Comparison of ENCODE assay signal across 23 cellular contexts in genomic region chr3:179717219-179717618, GRCh38.
DNase-seq lines count a peak whose midpoint lies in the region; ATAC-seq and TF ChIP-seq lines count a peak whose summit lies in the region.
"Had no signal": no experiment of that assay in that cellular context is flagged by ENCODE, and none has a peak within 500 bp of the region (broad histone marks: within the 10 kb centered on the region; RNA-seq: fewer than 3 reads in every experiment).

No MANE protein-coding gene starts in this region.

- no peak for DNase-seq in left ventricle myocardium inferior
- DNase-seq in cardiac septum (ENCODE audit: low spot score): no peak
- no peak for DNase-seq in SJSA1 (ENCODE audit: low read depth in 1 of 2, low spot score in 2 of 2)
- peak; percentile 49 for DNase-seq in kidney glomerular epithelial cell (lab: John Stamatoyannopoulos, UW)
- no peak for DNase-seq in tibial artery
- no peak for DNase-seq in LoVo (ENCODE audit: low spot score)
- no peak for DNase-seq in AG08396 (ENCODE audit: low spot score)
- DNase-seq: activated T-cell treated with anti-CD3 and anti-CD28 coated beads, Interleukin-2, amount 50 U/mL, for 24 hours; BE2C; body of pancreas; Caco-2; effector CD8-positive, alpha-beta T cell; erythroblast; kidney; NCI-H1092 treated with DMSO at 0.1 percent for 48 hours; NCI-H187 treated with DMSO at 0.1 percent for 48 hours; NCI-H526 treated with DMSO at 0.1 percent for 48 hours; substantia nigra; T-helper 17 cell had no signal

- no peak for ATAC-seq in GM18868 (IDR thresholded peaks at IDR 0.05; ENCODE audit: unreplicated experiment)
- ATAC-seq: body of pancreas, GM12878, HepG2, T-helper 17 cell had no signal

- H3K27me3 ChIP-seq in left ventricle myocardium inferior (ENCODE audit: low read depth) (no peaks in the 10 kb centered on the region), SJSA1 (replicated peaks) (no peaks in the 10 kb centered on the region), tibial artery (no peaks in the 10 kb centered on the region)
- H3K27me3 ChIP-seq: BE2C, body of pancreas had no signal

- H3K4me1 ChIP-seq in left ventricle myocardium inferior (peaks cover 31% of the 10 kb centered on the region), SJSA1 (replicated peaks) (peaks cover 49% of the 10 kb centered on the region), tibial artery (peaks cover 0 to 38% (median 3%) of the 10 kb centered on the region in 4 donors)
- H3K4me1 ChIP-seq: BE2C, body of pancreas, Caco-2 had no signal

- H3K4me3 ChIP-seq in left ventricle myocardium inferior (no peak overlapping the region), SJSA1 (no peak overlapping the region), tibial artery (no peak overlapping the region)
- H3K4me3 ChIP-seq: body of pancreas, GM12878 had no signal

- no peak for TF ChIP-seq CTCF in left ventricle myocardium inferior (IDR thresholded peaks at IDR 0.05; ENCODE audit: borderline replicate concordance)
- TF ChIP-seq CTCF in tibial artery (IDR thresholded peaks at IDR 0.05): no peak

- H3K27ac ChIP-seq in left ventricle myocardium inferior (replicated peaks) (peak overlapping the region; percentile 54), SJSA1 (peak overlapping the region; percentile 97), tibial artery (peak overlapping the region; percentile 16 to 56)
- H3K27ac ChIP-seq: body of pancreas, HL-60 had no signal

- H3K36me3 ChIP-seq in left ventricle myocardium inferior (peaks cover 27% of the 10 kb centered on the region), SJSA1 (peaks cover 13% of the 10 kb centered on the region), tibial artery (peaks cover 5 to 15% (median 8%) of the 10 kb centered on the region in 3 donors)

- H3K9me3 ChIP-seq in left ventricle myocardium inferior (replicated peaks): no peaks in the 10 kb centered on the region
- no peaks in the 10 kb centered on the region for H3K9me3 ChIP-seq in SJSA1 (replicated peaks)
- no peaks in the 10 kb centered on the region for H3K9me3 ChIP-seq in tibial artery
- H3K9me3 ChIP-seq: BE2C, body of pancreas, Caco-2 had no signal

- intact Hi-C loops in left ventricle myocardium inferior (cut with micrococcal nuclease): no loop called here
- intact Hi-C loops in cardiac septum (cut with DNase I): no loop called here
- intact Hi-C loops in tibial artery (cut with DNase I; ENCODE audit: low total_unique reads): loop anchor here (5.0 kb wide), 1 partner anchor 65 kb away; the partner anchor contains the start of gene USP13

Comparison
In these comparisons a context has a peak if more than half of its experiments do, and no peak if none do; other contexts are left out.
1. H3K27ac ChIP-seq: peak in every context shown above with its lines; median percentile 97 in SJSA1; 54 in left ventricle myocardium inferior; 36 in tibial artery.